Comparison of ENCODE assay signal across 16 cellular contexts in the genomic region with DNA sequence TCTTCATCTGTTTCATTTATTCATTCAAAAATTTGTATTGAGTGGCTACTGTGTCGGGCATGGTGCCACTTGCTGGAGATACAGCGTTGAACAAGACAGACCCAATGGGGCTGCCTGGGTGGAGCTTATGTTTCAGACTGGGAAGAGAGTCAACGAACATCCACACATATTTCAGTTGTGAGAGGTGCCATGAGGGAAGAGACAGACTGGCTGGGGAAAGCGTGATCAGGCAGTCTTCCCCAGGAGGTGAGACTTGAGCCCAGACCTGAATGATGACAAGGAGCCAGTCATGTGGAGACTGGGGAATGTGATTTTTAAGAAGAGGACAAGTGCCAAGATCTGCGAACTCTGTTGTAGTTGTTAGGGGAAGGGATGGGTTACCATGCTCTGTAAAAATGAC. TPM values are rescaled to one million over a fixed set of nuclear protein-coding genes. Genes with fewer than 3 reads are reported as not detected.
DNase-seq lines count a peak whose midpoint lies in the region; ATAC-seq and TF ChIP-seq lines count a peak whose summit lies in the region.
"Had no signal": no experiment of that assay in that cellular context is flagged by ENCODE, and none has a peak within 500 bp of the region (broad histone marks: within the 10 kb centered on the region; RNA-seq: fewer than 3 reads in every experiment).

No MANE protein-coding gene starts in this region.

- H3K79me2 ChIP-seq in H9 (ENCODE audit: insufficient read depth, low read length): peaks cover 13% of the 10 kb centered on the region; the same call in 1 of the 2 replicates

- no peak overlapping the region for H3K4me2 ChIP-seq in H9 (ENCODE audit: insufficient read depth, insufficient read length, low read length)

- H3K23me2 ChIP-seq in H9 (ENCODE audit: insufficient read length, low read depth, low read length, poor library complexity, severe bottlenecking): no peaks in the 10 kb centered on the region

- H3K27me3 Mint-ChIP-seq in H9 (ENCODE audit: low read depth): no peaks in the 10 kb centered on the region
- no peaks in the 10 kb centered on the region for H3K27me3 Mint-ChIP-seq in activated T-helper 1 cell treated with anti-CD3 and anti-CD28 coated beads, Interleukin-12 subunit alpha, Interleukin-12 subunit beta, Interleukin-2, Interleukin-4 antibody, amounts not matched to agents 30 ng/mL and 10 ng/mL and 1 ng/mL, durations not matched to agents 14 hours and 24 hours and 36 hours (ENCODE audit: insufficient read depth)

- no peak overlapping the region for H3T11ph ChIP-seq in H9 (ENCODE audit: low read length)

- H3K9ac ChIP-seq in H9 (ENCODE audit: extremely low read depth, insufficient read length, low read length): no peak overlapping the region
- peak overlapping the region; percentile 13; the same call in 1 of the 2 replicates for H3K9ac ChIP-seq in iPS-20b (ENCODE audit: low read depth, low read length)

- no peak overlapping the region for H3K4me3 Mint-ChIP-seq in H9
- no peak overlapping the region for H3K4me3 Mint-ChIP-seq in activated T-helper 1 cell treated with anti-CD3 and anti-CD28 coated beads, Interleukin-12 subunit alpha, Interleukin-12 subunit beta, Interleukin-2, Interleukin-4 antibody, amounts not matched to agents 30 ng/mL and 10 ng/mL and 1 ng/mL, durations not matched to agents 14 hours and 24 hours and 36 hours
- H3K4me3 Mint-ChIP-seq: CD14-positive monocyte had no signal

- H4K8ac ChIP-seq in H9 (replicated peaks; ENCODE audit: insufficient read length, low read depth, low read length): no peak overlapping the region

- H3K27ac Mint-ChIP-seq in H9: peak overlapping the region; percentile 82 to 96 (median 87)
- H3K27ac Mint-ChIP-seq in activated T-helper 1 cell treated with anti-CD3 and anti-CD28 coated beads, Interleukin-12 subunit alpha, Interleukin-12 subunit beta, Interleukin-2, Interleukin-4 antibody, amounts not matched to agents 30 ng/mL and 10 ng/mL and 1 ng/mL, durations not matched to agents 14 hours and 24 hours and 36 hours: peak overlapping the region; percentile 16

- no peak overlapping the region for H3K4me3 ChIP-seq in iPS-20b (ENCODE audit: low read length)
- H3K4me3 ChIP-seq: Peyer's patch had no signal

- no peaks in the 10 kb centered on the region for H3K9me3 Mint-ChIP-seq in H9
- no peaks in the 10 kb centered on the region for H3K9me3 Mint-ChIP-seq in activated T-helper 1 cell treated with anti-CD3 and anti-CD28 coated beads, Interleukin-12 subunit alpha, Interleukin-12 subunit beta, Interleukin-2, Interleukin-4 antibody, amounts not matched to agents 30 ng/mL and 10 ng/mL and 1 ng/mL, durations not matched to agents 14 hours and 24 hours and 36 hours
- H3K9me3 Mint-ChIP-seq: CD14-positive monocyte had no signal

- WGBS in H9 (ENCODE audit: extremely low coverage, insufficient read length, low lambda C conversion rate): no CpG with 5 or more reads among the region's 5 CpGs

- H3K4me1 ChIP-seq in H9 (ENCODE audit: insufficient read depth, low read length) (peaks cover 15% of the 10 kb centered on the region), iPS-20b (ENCODE audit: insufficient read depth, low read length) (peaks cover 23% of the 10 kb centered on the region)
- H3K4me1 ChIP-seq: Peyer's patch had no signal

- no peak overlapping the region for H3K27ac ChIP-seq in H9 (ENCODE audit: insufficient read length, low read depth, low read length)
- H3K27ac ChIP-seq in iPS-20b (ENCODE audit: low read length): peak overlapping the region; percentile 59
- H3K27ac ChIP-seq: Peyer's patch had no signal

- no peak overlapping the region for H4K91ac ChIP-seq in H9 (ENCODE audit: insufficient read length, low read depth, low read length)

- H2AFZ ChIP-seq in H9 (ENCODE audit: low read length): no peak overlapping the region

- H3K9me3 ChIP-seq in H9 (ENCODE audit: control insufficient read depth, low read depth, low read length) (no peaks in the 10 kb centered on the region), iPS-20b (ENCODE audit: insufficient read depth, low read depth, low read length) (no peaks in the 10 kb centered on the region)
- H3K9me3 ChIP-seq: Peyer's patch had no signal

- ATAC-seq in GM19455 (IDR thresholded peaks at IDR 0.05; ENCODE audit: unreplicated experiment): no peak

- no peak overlapping the region for H3K14ac ChIP-seq in H9 (ENCODE audit: insufficient read depth, low read length)

- H3K79me1 ChIP-seq in H9 (ENCODE audit: insufficient read depth, low read depth, low read length, poor library complexity, severe bottlenecking): peaks cover 1% of the 10 kb centered on the region

- intact Hi-C loops in activated T-helper 1 cell treated with anti-CD3 and anti-CD28 coated beads, Interleukin-12 subunit alpha, Interleukin-12 subunit beta, Interleukin-2, Interleukin-4 antibody, amounts not matched to agents 30 ng/mL and 10 ng/mL and 1 ng/mL, durations not matched to agents 14 hours and 24 hours and 36 hours (cut with micrococcal nuclease): no loop called here

- no peak overlapping the region for H3K23ac ChIP-seq in H9 (ENCODE audit: insufficient read length, low read depth, low read length)

- in situ Hi-C loops in G401 (cut with HindIII; ENCODE audit: low sequenced_read_pairs): no loop called here

- H3K4me1 Mint-ChIP-seq in H9: peaks cover 60 to 61% of the 10 kb centered on the region in 2 experiments
- H3K4me1 Mint-ChIP-seq in activated T-helper 1 cell treated with anti-CD3 and anti-CD28 coated beads, Interleukin-12 subunit alpha, Interleukin-12 subunit beta, Interleukin-2, Interleukin-4 antibody, amounts not matched to agents 30 ng/mL and 10 ng/mL and 1 ng/mL, durations not matched to agents 14 hours and 24 hours and 36 hours (ENCODE audit: low read depth): peaks cover 14% of the 10 kb centered on the region

- H3K36me3 Mint-ChIP-seq in H9 (ENCODE audit: insufficient read depth in 1 of 3, low read depth in 3 of 3): peaks cover 0 to 28% (median 7%) of the 10 kb centered on the region in 3 experiments; a peak in 5 of 7 replicates
- peaks cover 7% of the 10 kb centered on the region for H3K36me3 Mint-ChIP-seq in activated T-helper 1 cell treated with anti-CD3 and anti-CD28 coated beads, Interleukin-12 subunit alpha, Interleukin-12 subunit beta, Interleukin-2, Interleukin-4 antibody, amounts not matched to agents 30 ng/mL and 10 ng/mL and 1 ng/mL, durations not matched to agents 14 hours and 24 hours and 36 hours (ENCODE audit: low read depth)
- H3K36me3 Mint-ChIP-seq: CD14-positive monocyte had no signal

- no peak overlapping the region; the same call in 1 of the 2 replicates for H3K4ac ChIP-seq in H9 (ENCODE audit: low read depth, low read length)

- H2AK5ac ChIP-seq in H9 (ENCODE audit: insufficient read length, low read length): no peak overlapping the region

- H3K27me3 ChIP-seq in H9 (ENCODE audit: insufficient read depth, low read length) (no peaks in the 10 kb centered on the region), iPS-20b (ENCODE audit: insufficient read depth, low read length) (no peaks in the 10 kb centered on the region)
- H3K27me3 ChIP-seq: Peyer's patch had no signal

- H2BK15ac ChIP-seq in H9 (ENCODE audit: low read depth, low read length): no peak overlapping the region

- TF ChIP-seq CTCF in H9 (conservative IDR thresholded peaks at IDR 0.05): no peak

- H2BK120ac ChIP-seq in H9 (ENCODE audit: low read depth, low read length, poor library complexity, severe bottlenecking): no peak overlapping the region

- H3K18ac ChIP-seq in H9 (ENCODE audit: insufficient read length, low read depth, low read length): no peak overlapping the region

- no peak overlapping the region for H2BK5ac ChIP-seq in H9 (ENCODE audit: insufficient read length, low read length)

- no peaks in the 10 kb centered on the region for H4K20me1 ChIP-seq in H9 (ENCODE audit: control insufficient read depth, insufficient read depth, insufficient read length)

- H3K36me3 ChIP-seq in iPS-20b (ENCODE audit: insufficient read depth, low read depth, low read length): peaks cover 12% of the 10 kb centered on the region; the same call in 1 of the 2 replicates
- H3K36me3 ChIP-seq: Peyer's patch had no signal

- H2BK20ac ChIP-seq in H9 (ENCODE audit: low read depth, low read length, poor library complexity, severe bottlenecking): no peak overlapping the region

- H4K5ac ChIP-seq in H9 (ENCODE audit: insufficient read length, low read depth, low read length): no peak overlapping the region

- no peak overlapping the region for H2BK12ac ChIP-seq in H9 (ENCODE audit: insufficient read length, low read depth, low read length)

- peak; percentile 60 for DNase-seq in G401 (ENCODE audit: low spot score)
- DNase-seq in H9: peak; percentile 20
- no peak for DNase-seq in activated T-helper 1 cell treated with anti-CD3 and anti-CD28 coated beads, Interleukin-12 subunit alpha, Interleukin-12 subunit beta, Interleukin-2, Interleukin-4 antibody, amounts not matched to agents 30 ng/mL and 10 ng/mL and 1 ng/mL, durations not matched to agents 14 hours and 24 hours and 36 hours (ENCODE audit: low spot score)
- DNase-seq in NCI-H226: no peak
- no peak for DNase-seq in 8988T
- no peak for DNase-seq in NAMALWA (ENCODE audit: low spot score)
- DNase-seq: DMS 273 treated with DMSO at 0.1 percent for 48 hours, DND-41, NCI-H1048, NCI-H1436, NCI-H1930, NCI-H2171, Peyer's patch had no signal

- H3K56ac ChIP-seq in H9 (ENCODE audit: insufficient read length, low read depth, low read length): no peak overlapping the region

RNA-seq across cellular contexts. Expression of gene BICD1, which starts 12.2 kb away (rescaled TPM):
- 7.5 and 8.0 TPM in 2 replicates for total RNA-seq in G401 (2014; rRNA removed; shearing (Covaris generic))
- total RNA-seq in H9 (2021): 128 and 134 TPM in 2 replicates
- total RNA-seq in activated T-helper 1 cell treated with anti-CD3 and anti-CD28 coated beads, Interleukin-12 subunit alpha, Interleukin-12 subunit beta, Interleukin-2, Interleukin-4 antibody, amounts not matched to agents 30 ng/mL and 10 ng/mL and 1 ng/mL, durations not matched to agents 14 hours and 24 hours and 36 hours: 20.9 and 22.2 TPM in 2 replicates

Comparison
In these comparisons a context has a peak if more than half of its experiments do, and no peak if none do; other contexts are left out.
1. DNase-seq: peak in G401 (single experiment) and H9 (single experiment); none in activated T-helper 1 cell treated with anti-CD3 and anti-CD28 coated beads, Interleukin-12 subunit alpha, Interleukin-12 subunit beta, Interleukin-2, Interleukin-4 antibody, amounts not matched to agents 30 ng/mL and 10 ng/mL and 1 ng/mL, durations not matched to agents 14 hours and 24 hours and 36 hours (single experiment), NCI-H226 (single experiment), 8988T (single experiment) and NAMALWA (single experiment).